13 cellular contexts compared by ENCODE assay signal in genomic region chr4:186684889-186685309, GRCh38. TPM values are rescaled to one million over a fixed set of nuclear protein-coding genes. Genes with fewer than 3 reads are reported as not detected.
A peak's percentile ranks its signal among the peaks of the same experiment; 100 is the strongest.
DNase-seq lines count a peak whose midpoint lies in the region; TF ChIP-seq lines count a peak whose summit lies in the region.
"Had no signal": no experiment of that assay in that cellular context is flagged by ENCODE, and none has a peak within 500 bp of the region (broad histone marks: within the 10 kb centered on the region; RNA-seq: fewer than 3 reads in every experiment).

No MANE protein-coding gene starts in this region.

- peak overlapping the region in 1 of 11 experiments; percentile 34; a peak in 2 of 22 replicates for H3K9ac ChIP-seq in BLaER1 treated with 17β-estradiol and CSF1 and Interleukin-3, amounts not matched to agents 10 nM and 100 nM
- no peak overlapping the region for H3K9ac ChIP-seq in iPS-18a (ENCODE audit: low read length)

- DNase-seq in SW480 (ENCODE audit: low spot score) (peak; percentile 53), osteoblast (ENCODE audit: insufficient read length, low spot score, missing footprints) (no peak), dedifferentiated amniotic fluid mesenchymal stem cell (ENCODE audit: extremely low spot score) (no peak), NCI-H2227 treated with DMSO at 0.1 percent for 48 hours (lab: John Stamatoyannopoulos, UW) (no peak), HCEC 1CT (no peak), inferior parietal cortex (ENCODE audit: extremely low spot score) (no peak)
- DNase-seq: activated CD4-positive, CD25-positive, alpha-beta regulatory T cell treated with anti-CD3 and anti-CD28 coated beads, Interleukin-2, amount 50 U/mL, for 72 hours; activated T-cell treated with anti-CD3 and anti-CD28 coated beads, Interleukin-2, amount 50 U/mL, for 24 hours; effector CD8-positive, alpha-beta T cell; Karpas-422; NCI-H1930 had no signal

- no peaks in the 10 kb centered on the region for H3K27me3 ChIP-seq in BLaER1 treated with 17β-estradiol and CSF1 and Interleukin-3, amounts not matched to agents 10 nM and 100 nM
- peaks cover 11% of the 10 kb centered on the region for H3K27me3 ChIP-seq in iPS-18a (ENCODE audit: control insufficient read depth, insufficient read depth, low read length)
- H3K27me3 ChIP-seq in osteoblast (ENCODE audit: insufficient read depth, low read length) = no peaks in the 10 kb centered on the region

- H3K27ac ChIP-seq in BLaER1 treated with 17β-estradiol and CSF1 and Interleukin-3, amounts not matched to agents 10 nM and 100 nM = peak overlapping the region in 6 of 11 experiments; percentile 23 to 58 (median 36); a peak in 5 of 22 replicates
- H3K27ac ChIP-seq in iPS-18a (ENCODE audit: low read length) (no peak overlapping the region), osteoblast (ENCODE audit: low read depth, low read length) (peak overlapping the region; percentile 69)

- peak overlapping the region; percentile 22 to 64 (median 57) for H3K4me2 ChIP-seq in BLaER1 treated with 17β-estradiol and CSF1 and Interleukin-3, amounts not matched to agents 10 nM and 100 nM
- H3K4me2 ChIP-seq in osteoblast (ENCODE audit: insufficient read depth, low read length) = no peak overlapping the region

- peaks cover 0 to 5% (median 0%) of the 10 kb centered on the region in 11 experiments; a peak in 2 of 22 replicates for H3K9me3 ChIP-seq in BLaER1 treated with 17β-estradiol and CSF1 and Interleukin-3, amounts not matched to agents 10 nM and 100 nM (replicated peaks in 1 of 11)
- H3K9me3 ChIP-seq in iPS-18a (ENCODE audit: control insufficient read depth, low read depth, low read length) (no peaks in the 10 kb centered on the region), osteoblast (ENCODE audit: low read depth, low read length) (no peaks in the 10 kb centered on the region)

- H3K4me1 ChIP-seq in BLaER1 treated with 17β-estradiol and CSF1 and Interleukin-3, amounts not matched to agents 10 nM and 100 nM = peaks cover 20 to 44% (median 40%) of the 10 kb centered on the region in 10 experiments
- peaks cover 77% of the 10 kb centered on the region for H3K4me1 ChIP-seq in iPS-18a (ENCODE audit: control insufficient read depth, low read depth, low read length)
- H3K4me1 ChIP-seq in osteoblast (ENCODE audit: insufficient read depth, low read length) = peaks cover 26% of the 10 kb centered on the region

- H3K4me3 ChIP-seq in BLaER1 treated with 17β-estradiol and CSF1 and Interleukin-3, amounts not matched to agents 10 nM and 100 nM = no peak overlapping the region
- H3K4me3 ChIP-seq in iPS-18a (ENCODE audit: low read length) (peak overlapping the region; percentile 6), osteoblast (ENCODE audit: insufficient read depth, low read length) (no peak overlapping the region)

- H3K79me2 ChIP-seq in osteoblast (ENCODE audit: insufficient read depth, low read length) = peaks cover 96% of the 10 kb centered on the region

- no peak overlapping the region for H2AFZ ChIP-seq in osteoblast (ENCODE audit: low read length)

- TF ChIP-seq CTCF in osteoblast (IDR thresholded peaks at IDR 0.05; ENCODE audit: extremely low read depth, low read depth, low read length) = no peak

- peaks cover 0 to 98% (median 7%) of the 10 kb centered on the region in 11 experiments; a peak in 8 of 22 replicates for H4K20me1 ChIP-seq in BLaER1 treated with 17β-estradiol and CSF1 and Interleukin-3, amounts not matched to agents 10 nM and 100 nM
- H4K20me1 ChIP-seq in osteoblast (ENCODE audit: insufficient read depth, low read length) = peaks cover 14% of the 10 kb centered on the region

- peaks cover 0 to 82% (median 45%) of the 10 kb centered on the region in 11 experiments; a peak in 16 of 22 replicates for H3K36me3 ChIP-seq in BLaER1 treated with 17β-estradiol and CSF1 and Interleukin-3, amounts not matched to agents 10 nM and 100 nM
- H3K36me3 ChIP-seq in iPS-18a (ENCODE audit: control insufficient read depth, low read depth, low read length) = no peaks in the 10 kb centered on the region
- peaks cover 11% of the 10 kb centered on the region for H3K36me3 ChIP-seq in osteoblast (ENCODE audit: insufficient read depth, low read length)

RNA-seq across cellular contexts. Expression of gene FAT1, which starts 38.8 kb away (rescaled TPM):
- total RNA-seq in osteoblast = 474 and 522 TPM in 2 replicates
